8 cellular contexts compared by ENCODE assay signal in genomic region chr4:142846729-142847606, GRCh38. TPM values are rescaled to one million over a fixed set of nuclear protein-coding genes. Genes with fewer than 3 reads are reported as not detected.
A peak's percentile ranks its signal among the peaks of the same experiment; 100 is the strongest.
DNase-seq lines count a peak whose midpoint lies in the region; ATAC-seq and TF ChIP-seq lines count a peak whose summit lies in the region.

No MANE protein-coding gene starts in this region.

- peak overlapping the region; percentile 32 for H3K27ac ChIP-seq in KOPT-K1 (ENCODE audit: low read depth, low read length, poor library complexity, severe bottlenecking)
- no peak overlapping the region for H3K27ac ChIP-seq in left lung

- ATAC-seq in GM19351 (IDR thresholded peaks at IDR 0.05; ENCODE audit: unreplicated experiment) (peak; percentile 66), left lung (peak; percentile 91)
- peak; percentile 83 to 87 for ATAC-seq in activated CD4-positive, CD25-positive, alpha-beta regulatory T cell treated with anti-CD3 and anti-CD28 coated beads, Interleukin-2, amount 50 U/mL, for 24 hours

- H3K4me1 ChIP-seq in left lung = peaks cover 0 to 19% of the 10 kb centered on the region in 2 donors

- peak; percentile 2 to 34 for TF ChIP-seq CTCF in left lung (IDR thresholded peaks at IDR 0.05)

- no peaks in the 10 kb centered on the region for H3K9me3 ChIP-seq in KOPT-K1 (ENCODE audit: insufficient read depth, low read length, poor library complexity, severe bottlenecking)
- no peaks in the 10 kb centered on the region for H3K9me3 ChIP-seq in left lung

- H3K36me3 ChIP-seq in KOPT-K1 (ENCODE audit: insufficient read depth, low read length) (no peaks in the 10 kb centered on the region), left lung (no peaks in the 10 kb centered on the region)

- peak; percentile 17 for DNase-seq in ACHN
- DNase-seq in central memory CD4-positive, alpha-beta T cell = peak; percentile 67
- peak; percentile 48 to 79 for DNase-seq in left lung
- DNase-seq in stimulated activated CD4-positive, alpha-beta T cell treated with anti-CD3 and anti-CD28 coated beads, Interleukin-4, amount 100 ng/mL, for 48 hours (ENCODE audit: low read depth in 2 of 2) = peak; percentile 57 to 61
- no peak for DNase-seq in amniotic stem cell (lab: John Stamatoyannopoulos, UW)

- intact Hi-C loops in left lung (cut with DNase I) = loop anchor here in 1 of 2 donors (10.0 kb wide), 1 partner anchor 722 kb away; no protein-coding TSS in a partner anchor

- peaks cover 10 to 44% of the 10 kb centered on the region in 2 donors for H3K27me3 ChIP-seq in left lung

- in situ Hi-C loops in ACHN (cut with HindIII; ENCODE audit: low pct_ligation_motif_present, low pct_unique_long_range_greater_than_20kb, low sequenced_read_pairs) = no loop called here

- H3K4me3 ChIP-seq in left lung = peak overlapping the region; percentile 50 to 57

RNA-seq across cellular contexts. Expression of gene INPP4B, which starts 0.9 kb away (rescaled TPM):
- 10 to 100 TPM; 11.7 to 11.8 TPM for total RNA-seq in left lung
